In the genomic region with DNA sequence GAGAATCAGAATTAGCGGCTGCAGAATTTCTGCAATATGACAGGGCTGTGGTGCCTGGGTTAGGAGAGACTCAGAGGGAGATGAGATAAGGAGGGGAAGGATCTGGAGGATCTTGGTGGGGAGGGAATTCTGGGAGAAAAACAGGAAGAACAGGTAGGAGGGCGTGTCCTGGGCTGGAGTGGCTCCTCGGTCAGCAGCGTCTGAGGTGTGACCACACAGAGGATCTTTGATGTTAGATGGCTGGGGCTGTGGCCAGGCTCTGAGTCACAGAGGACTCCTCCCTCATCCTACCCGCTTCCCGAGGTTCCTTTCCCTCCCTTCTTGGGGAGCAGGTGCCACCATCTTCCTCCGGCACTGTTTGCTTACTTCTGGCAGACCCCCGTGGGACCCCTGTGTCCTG, we compare ENCODE assay signal across 1 cellular context.
TF ChIP-seq lines count a peak whose summit lies in the region.

No MANE protein-coding gene starts in this region.

TF ChIP-seq in H1, 55 proteins besides CTCF, POLR2A, EP300 and RAD21:
- no peak for TF ChIP-seq RBBP5 (IDR thresholded peaks at IDR 0.05; ENCODE audit: borderline replicate concordance, low read depth, low read length)
- TF ChIP-seq TBP (IDR thresholded peaks at IDR 0.05; ENCODE audit: low read depth, low read length) = no peak
- no peak for TF ChIP-seq GTF2F1 (IDR thresholded peaks at IDR 0.05; ENCODE audit: borderline replicate concordance, low read depth, low read length)
- TF ChIP-seq, protein P1, sequence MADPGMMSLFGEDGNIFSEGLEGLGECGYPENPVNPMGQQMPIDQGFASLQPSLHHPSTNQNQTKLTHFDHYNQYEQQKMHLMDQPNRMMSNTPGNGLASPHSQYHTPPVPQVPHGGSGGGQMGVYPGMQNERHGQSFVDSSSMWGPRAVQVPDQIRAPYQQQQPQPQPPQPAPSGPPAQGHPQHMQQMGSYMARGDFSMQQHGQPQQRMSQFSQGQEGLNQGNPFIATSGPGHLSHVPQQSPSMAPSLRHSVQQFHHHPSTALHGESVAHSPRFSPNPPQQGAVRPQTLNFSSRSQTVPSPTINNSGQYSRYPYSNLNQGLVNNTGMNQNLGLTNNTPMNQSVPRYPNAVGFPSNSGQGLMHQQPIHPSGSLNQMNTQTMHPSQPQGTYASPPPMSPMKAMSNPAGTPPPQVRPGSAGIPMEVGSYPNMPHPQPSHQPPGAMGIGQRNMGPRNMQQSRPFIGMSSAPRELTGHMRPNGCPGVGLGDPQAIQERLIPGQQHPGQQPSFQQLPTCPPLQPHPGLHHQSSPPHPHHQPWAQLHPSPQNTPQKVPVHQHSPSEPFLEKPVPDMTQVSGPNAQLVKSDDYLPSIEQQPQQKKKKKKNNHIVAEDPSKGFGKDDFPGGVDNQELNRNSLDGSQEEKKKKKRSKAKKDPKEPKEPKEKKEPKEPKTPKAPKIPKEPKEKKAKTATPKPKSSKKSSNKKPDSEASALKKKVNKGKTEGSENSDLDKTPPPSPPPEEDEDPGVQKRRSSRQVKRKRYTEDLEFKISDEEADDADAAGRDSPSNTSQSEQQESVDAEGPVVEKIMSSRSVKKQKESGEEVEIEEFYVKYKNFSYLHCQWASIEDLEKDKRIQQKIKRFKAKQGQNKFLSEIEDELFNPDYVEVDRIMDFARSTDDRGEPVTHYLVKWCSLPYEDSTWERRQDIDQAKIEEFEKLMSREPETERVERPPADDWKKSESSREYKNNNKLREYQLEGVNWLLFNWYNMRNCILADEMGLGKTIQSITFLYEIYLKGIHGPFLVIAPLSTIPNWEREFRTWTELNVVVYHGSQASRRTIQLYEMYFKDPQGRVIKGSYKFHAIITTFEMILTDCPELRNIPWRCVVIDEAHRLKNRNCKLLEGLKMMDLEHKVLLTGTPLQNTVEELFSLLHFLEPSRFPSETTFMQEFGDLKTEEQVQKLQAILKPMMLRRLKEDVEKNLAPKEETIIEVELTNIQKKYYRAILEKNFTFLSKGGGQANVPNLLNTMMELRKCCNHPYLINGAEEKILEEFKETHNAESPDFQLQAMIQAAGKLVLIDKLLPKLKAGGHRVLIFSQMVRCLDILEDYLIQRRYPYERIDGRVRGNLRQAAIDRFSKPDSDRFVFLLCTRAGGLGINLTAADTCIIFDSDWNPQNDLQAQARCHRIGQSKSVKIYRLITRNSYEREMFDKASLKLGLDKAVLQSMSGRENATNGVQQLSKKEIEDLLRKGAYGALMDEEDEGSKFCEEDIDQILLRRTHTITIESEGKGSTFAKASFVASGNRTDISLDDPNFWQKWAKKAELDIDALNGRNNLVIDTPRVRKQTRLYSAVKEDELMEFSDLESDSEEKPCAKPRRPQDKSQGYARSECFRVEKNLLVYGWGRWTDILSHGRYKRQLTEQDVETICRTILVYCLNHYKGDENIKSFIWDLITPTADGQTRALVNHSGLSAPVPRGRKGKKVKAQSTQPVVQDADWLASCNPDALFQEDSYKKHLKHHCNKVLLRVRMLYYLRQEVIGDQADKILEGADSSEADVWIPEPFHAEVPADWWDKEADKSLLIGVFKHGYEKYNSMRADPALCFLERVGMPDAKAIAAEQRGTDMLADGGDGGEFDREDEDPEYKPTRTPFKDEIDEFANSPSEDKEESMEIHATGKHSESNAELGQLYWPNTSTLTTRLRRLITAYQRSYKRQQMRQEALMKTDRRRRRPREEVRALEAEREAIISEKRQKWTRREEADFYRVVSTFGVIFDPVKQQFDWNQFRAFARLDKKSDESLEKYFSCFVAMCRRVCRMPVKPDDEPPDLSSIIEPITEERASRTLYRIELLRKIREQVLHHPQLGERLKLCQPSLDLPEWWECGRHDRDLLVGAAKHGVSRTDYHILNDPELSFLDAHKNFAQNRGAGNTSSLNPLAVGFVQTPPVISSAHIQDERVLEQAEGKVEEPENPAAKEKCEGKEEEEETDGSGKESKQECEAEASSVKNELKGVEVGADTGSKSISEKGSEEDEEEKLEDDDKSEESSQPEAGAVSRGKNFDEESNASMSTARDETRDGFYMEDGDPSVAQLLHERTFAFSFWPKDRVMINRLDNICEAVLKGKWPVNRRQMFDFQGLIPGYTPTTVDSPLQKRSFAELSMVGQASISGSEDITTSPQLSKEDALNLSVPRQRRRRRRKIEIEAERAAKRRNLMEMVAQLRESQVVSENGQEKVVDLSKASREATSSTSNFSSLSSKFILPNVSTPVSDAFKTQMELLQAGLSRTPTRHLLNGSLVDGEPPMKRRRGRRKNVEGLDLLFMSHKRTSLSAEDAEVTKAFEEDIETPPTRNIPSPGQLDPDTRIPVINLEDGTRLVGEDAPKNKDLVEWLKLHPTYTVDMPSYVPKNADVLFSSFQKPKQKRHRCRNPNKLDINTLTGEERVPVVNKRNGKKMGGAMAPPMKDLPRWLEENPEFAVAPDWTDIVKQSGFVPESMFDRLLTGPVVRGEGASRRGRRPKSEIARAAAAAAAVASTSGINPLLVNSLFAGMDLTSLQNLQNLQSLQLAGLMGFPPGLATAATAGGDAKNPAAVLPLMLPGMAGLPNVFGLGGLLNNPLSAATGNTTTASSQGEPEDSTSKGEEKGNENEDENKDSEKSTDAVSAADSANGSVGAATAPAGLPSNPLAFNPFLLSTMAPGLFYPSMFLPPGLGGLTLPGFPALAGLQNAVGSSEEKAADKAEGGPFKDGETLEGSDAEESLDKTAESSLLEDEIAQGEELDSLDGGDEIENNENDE (IDR thresholded peaks at IDR 0.05; ENCODE audit: insufficient replicate concordance, low read length) = no peak
- TF ChIP-seq TCF12 (IDR thresholded peaks at IDR 0.05; ENCODE audit: low read depth, low read length) = no peak
- no peak for TF ChIP-seq SIRT6 (IDR thresholded peaks at IDR 0.05; ENCODE audit: low read length)
- TF ChIP-seq CTBP2 (IDR thresholded peaks at IDR 0.05; ENCODE audit: borderline replicate concordance, insufficient read depth, insufficient read length, low read length) = no peak
